9 cellular contexts compared by ENCODE assay signal in genomic region chr16:4328580-4329353, GRCh38. TPM values are rescaled to one million over a fixed set of nuclear protein-coding genes. Genes with fewer than 3 reads are reported as not detected.
A peak's percentile ranks its signal among the peaks of the same experiment; 100 is the strongest.
DNase-seq lines count a peak whose midpoint lies in the region; ATAC-seq and TF ChIP-seq lines count a peak whose summit lies in the region.
"Had no signal": no experiment of that assay in that cellular context is flagged by ENCODE, and none has a peak within 500 bp of the region (broad histone marks: within the 10 kb centered on the region; RNA-seq: fewer than 3 reads in every experiment).

No MANE protein-coding gene starts in this region.

- no peaks in the 10 kb centered on the region for H3K9me3 Mint-ChIP-seq in natural killer cell
- no peaks in the 10 kb centered on the region for H3K9me3 Mint-ChIP-seq in natural killer cell treated with Interleukin-12 subunit alpha and Interleukin-12 subunit beta and Interleukin-15 and Interleukin-18, amount 100 ng/mL, for 72 hours
- no peaks in the 10 kb centered on the region for H3K9me3 Mint-ChIP-seq in naive B cell

- H3K27me3 Mint-ChIP-seq in natural killer cell (ENCODE audit: low read depth in 2 of 2) (peaks cover 0 to 4% of the 10 kb centered on the region in 2 donors), naive B cell (peaks cover 0 to 4% (median 0%) of the 10 kb centered on the region in 3 donors)
- H3K27me3 Mint-ChIP-seq in natural killer cell treated with Interleukin-12 subunit alpha and Interleukin-12 subunit beta and Interleukin-15 and Interleukin-18, amount 100 ng/mL, for 72 hours, result no peaks in the 10 kb centered on the region

- TF ChIP-seq CTCF in natural killer cell (IDR thresholded peaks at IDR 0.05) (no peak), epithelial cell of proximal tubule (conservative IDR thresholded peaks at IDR 0.05; ENCODE audit: low read depth, low read length) (no peak), vagina (IDR thresholded peaks at IDR 0.05) (no peak)

- H3K4me3 ChIP-seq in epithelial cell of proximal tubule (ENCODE audit: low read depth, low read length), result peak overlapping the region; percentile 58
- H3K4me3 ChIP-seq in vagina, result peak overlapping the region; percentile 57 to 60

- H3K27ac ChIP-seq in vagina, result peak overlapping the region; percentile 93

- no peak for DNase-seq in natural killer cell
- DNase-seq in natural killer cell treated with Interleukin-12 subunit alpha and Interleukin-12 subunit beta and Interleukin-15 and Interleukin-18, amount 100 ng/mL, for 72 hours (ENCODE audit: low spot score), result no peak
- no peak for DNase-seq in epithelial cell of proximal tubule (ENCODE audit: low read depth)
- DNase-seq in naive B cell, result no peak
- no peak for DNase-seq in vagina (ENCODE audit: extremely low spot score in 2 of 2)
- no peak for DNase-seq in effector CD8-positive, alpha-beta T cell (lab: John Stamatoyannopoulos, UW)
- DNase-seq in NOMO-1 treated with DMSO at 0.1 percent for 48 hours (lab: John Stamatoyannopoulos, UW; ENCODE audit: unreplicated experiment), result no peak
- DNase-seq in activated CD4-positive, CD25-positive, alpha-beta regulatory T cell treated with anti-CD3 and anti-CD28 coated beads, Interleukin-2, amount 50 U/mL, for 72 hours, result no peak
- DNase-seq: SIG-M5 had no signal

- no peaks in the 10 kb centered on the region for H3K9me3 ChIP-seq in vagina

- H3K4me1 Mint-ChIP-seq in natural killer cell (peaks cover 0 to 5% of the 10 kb centered on the region in 2 donors), naive B cell (peaks cover 4 to 17% (median 13%) of the 10 kb centered on the region in 3 donors)
- H3K4me1 Mint-ChIP-seq in natural killer cell treated with Interleukin-12 subunit alpha and Interleukin-12 subunit beta and Interleukin-15 and Interleukin-18, amount 100 ng/mL, for 72 hours (ENCODE audit: low read depth in 2 of 2), result peaks cover 0 to 2% of the 10 kb centered on the region in 2 donors

- no peak for TF ChIP-seq POLR2A in vagina (IDR thresholded peaks at IDR 0.05)

- ATAC-seq in natural killer cell, result no peak
- no peak for ATAC-seq in natural killer cell treated with Interleukin-12 subunit alpha and Interleukin-12 subunit beta and Interleukin-15 and Interleukin-18, amount 100 ng/mL, for 72 hours
- ATAC-seq in naive B cell (ENCODE audit: low read depth in 2 of 2), result no peak

- H3K4me3 Mint-ChIP-seq in natural killer cell (peak overlapping the region; percentile 25), naive B cell (peak overlapping the region in 7 of 8 donors; percentile 38 to 81 (median 70))
- no peak overlapping the region for H3K4me3 Mint-ChIP-seq in natural killer cell treated with Interleukin-12 subunit alpha and Interleukin-12 subunit beta and Interleukin-15 and Interleukin-18, amount 100 ng/mL, for 72 hours

- H3K27ac Mint-ChIP-seq in natural killer cell, result no peak overlapping the region
- no peak overlapping the region for H3K27ac Mint-ChIP-seq in natural killer cell treated with Interleukin-12 subunit alpha and Interleukin-12 subunit beta and Interleukin-15 and Interleukin-18, amount 100 ng/mL, for 72 hours
- no peak overlapping the region for H3K27ac Mint-ChIP-seq in naive B cell

- peaks cover 57% of the 10 kb centered on the region for H3K4me1 ChIP-seq in vagina

- peaks cover 0 to 10% of the 10 kb centered on the region in 2 donors for H3K36me3 ChIP-seq in vagina

- H3K27me3 ChIP-seq in vagina, result no peaks in the 10 kb centered on the region

- intact Hi-C loops in natural killer cell (cut with micrococcal nuclease) (loop anchor here (2.0 kb wide), 1 partner anchor 20 kb away; no protein-coding TSS in a partner anchor), vagina (cut with DNase I) (no loop called here)

- no peaks in the 10 kb centered on the region for H3K36me3 Mint-ChIP-seq in natural killer cell
- H3K36me3 Mint-ChIP-seq in natural killer cell treated with Interleukin-12 subunit alpha and Interleukin-12 subunit beta and Interleukin-15 and Interleukin-18, amount 100 ng/mL, for 72 hours, result no peaks in the 10 kb centered on the region
- H3K36me3 Mint-ChIP-seq in naive B cell, result no peaks in the 10 kb centered on the region

RNA-seq across cellular contexts. Expression of gene GLIS2, which starts 12.9 kb away (rescaled TPM):
- total RNA-seq in natural killer cell, result under 1 TPM in 2 of 3 donors, not detected in 1; 0.05 to 0.35 TPM
- total RNA-seq in natural killer cell treated with Interleukin-12 subunit alpha and Interleukin-12 subunit beta and Interleukin-15 and Interleukin-18, amount 100 ng/mL, for 72 hours, result under 1 TPM; 0.31 to 0.43 TPM
- 2.2 and 4.6 TPM in 2 replicates for total RNA-seq in epithelial cell of proximal tubule
- polyA plus RNA-seq in naive B cell (ENCODE audit: low read depth in 6 of 6), result not detected
- 6.9 TPM for total RNA-seq in vagina

RNA-seq across cellular contexts. Expression of gene PAM16, which starts 22.4 kb away (rescaled TPM):
- total RNA-seq in natural killer cell (10 to 100 TPM; 29.4 to 42.7 (median 39.0) TPM), epithelial cell of proximal tubule (75.1 and 87.4 TPM in 2 replicates), vagina (76.1 TPM)
- total RNA-seq in natural killer cell treated with Interleukin-12 subunit alpha and Interleukin-12 subunit beta and Interleukin-15 and Interleukin-18, amount 100 ng/mL, for 72 hours, result 100 to 1,000 TPM in 1 of 2 donors, 10 to 100 TPM in 1; 59.0 to 114 TPM
- 10 to 100 TPM; 33.1 to 54.6 (median 47.6) TPM for polyA plus RNA-seq in naive B cell (ENCODE audit: low read depth in 6 of 6)

RNA-seq across cellular contexts. Expression of gene VASN, which starts 42.9 kb away (rescaled TPM):
- total RNA-seq in natural killer cell (under 1 TPM; 0.35 to 0.93 (median 0.78) TPM), epithelial cell of proximal tubule (19.0 and 33.7 TPM in 2 replicates), vagina (37.6 TPM)
- total RNA-seq in natural killer cell treated with Interleukin-12 subunit alpha and Interleukin-12 subunit beta and Interleukin-15 and Interleukin-18, amount 100 ng/mL, for 72 hours, result under 1 TPM in 1 of 2 donors, not detected in 1; 0.33 TPM
- under 1 TPM in 3 of 6 donors, not detected in 3; 0.13 to 0.21 (median 0.16) TPM for polyA plus RNA-seq in naive B cell (ENCODE audit: low read depth in 6 of 6)

RNA-seq across cellular contexts. Expression of gene TFAP4, which starts 55.9 kb away (rescaled TPM):
- total RNA-seq in natural killer cell, result 1 to 10 TPM; 6.5 to 9.6 (median 8.9) TPM
- total RNA-seq in natural killer cell treated with Interleukin-12 subunit alpha and Interleukin-12 subunit beta and Interleukin-15 and Interleukin-18, amount 100 ng/mL, for 72 hours, result 10 to 100 TPM; 10.8 to 46.2 TPM
- total RNA-seq in epithelial cell of proximal tubule, result 4.0 and 10.5 TPM in 2 replicates
- 1 to 10 TPM in 1 of 6 donors, under 1 TPM in 5; 0.77 to 1.5 (median 0.87) TPM for polyA plus RNA-seq in naive B cell (ENCODE audit: low read depth in 6 of 6)
- total RNA-seq in vagina, result 6.9 TPM

Comparison
In these comparisons a context has a peak if more than half of its experiments do, and no peak if none do; other contexts are left out.
1. RNA of gene VASN, which starts 42.9 kb away (total RNA-seq): 37.6 TPM in vagina (single experiment) and 19.0 to 33.7 TPM in epithelial cell of proximal tubule; 0.35 to 0.93 TPM in natural killer cell and 0.33 TPM in natural killer cell treated with Interleukin-12 subunit alpha and Interleukin-12 subunit beta and Interleukin-15 and Interleukin-18, amount 100 ng/mL, for 72 hours; every median in the first group is over 10 times any median in the second.